ENCODE assay signal across 28 cellular contexts in genomic region chr10:76255241-76255640, GRCh38.
"Had no signal": no experiment of that assay in that cellular context is flagged by ENCODE, and none has a peak within 500 bp of the region (broad histone marks: within the 10 kb centered on the region; RNA-seq: fewer than 3 reads in every experiment).

No MANE protein-coding gene starts in this region.

- DNase-seq: activated CD4-positive, alpha-beta memory T cell treated with anti-CD3 and anti-CD28 coated beads, Interleukin-2, amount 10 ng/mL, durations not matched to agents 7 days and 5 days; activated CD4-positive, alpha-beta T cell treated with anti-CD3 and anti-CD28 coated beads for 36 hours; activated CD4-positive, alpha-beta T cell treated with anti-CD3 and anti-CD28 coated beads, Interleukin-2, amount 50 U/mL, for 1 hour; activated gamma-delta T cell; activated naive CD4-positive, alpha-beta T cell treated with anti-CD3 and anti-CD28 coated beads for 36 hours; activated T-cell treated with anti-CD3 and anti-CD28 coated beads for 4 hours; activated T-cell treated with anti-CD3 and anti-CD28 coated beads, Interleukin-2, amount 50 U/mL, for 48 hours; body of pancreas; central memory CD4-positive, alpha-beta T cell; Kasumi-1; NCI-H1048; NCI-H1417; NCI-H1930; NCI-H2171; NCI-H345; NCI-H510A; NCI-H526 treated with DMSO at 0.1 percent for 48 hours; NK-92 treated with Interleukin-12 subunit alpha and Interleukin-12 subunit beta, amount 100 ng/mL, for 24 hours; Peyer's patch; Right ventricle myocardium superior; SJCRH30; SK-N-SH; T-helper 1 cell; WERI-Rb-1 had no signal

- H3K27ac Mint-ChIP-seq: activated CD4-positive, alpha-beta memory T cell treated with anti-CD3 and anti-CD28 coated beads, Interleukin-2, amount 10 ng/mL, durations not matched to agents 7 days and 5 days; activated CD4-positive, alpha-beta T cell treated with anti-CD3 and anti-CD28 coated beads for 36 hours; activated naive CD4-positive, alpha-beta T cell treated with anti-CD3 and anti-CD28 coated beads for 36 hours; activated naive CD8-positive, alpha-beta T cell; activated T-helper 17 cell treated with anti-CD3 and anti-CD28 coated beads, Interleukin-2, amount 50 U/mL, for 72 hours had no signal

- H3K4me3 ChIP-seq: body of pancreas, Peyer's patch, SJCRH30 had no signal

- H3K4me2 ChIP-seq: SK-N-SH had no signal

- H3K9me3 ChIP-seq: body of pancreas, SJCRH30 had no signal

- H3K4me1 ChIP-seq: Peyer's patch, SJCRH30 had no signal

- H3K9ac ChIP-seq: SK-N-SH had no signal

- H3K27ac ChIP-seq: body of pancreas, Peyer's patch, RWPE1, SJCRH30, WERI-Rb-1 had no signal

- FAIRE-seq: bronchial epithelial cell had no signal

- ATAC-seq: activated CD4-positive, alpha-beta T cell treated with anti-CD3 and anti-CD28 coated beads for 36 hours; activated T-helper 17 cell treated with anti-CD3 and anti-CD28 coated beads, Interleukin-2, amount 50 U/mL, for 72 hours; body of pancreas had no signal

- H3K4me3 Mint-ChIP-seq: activated CD4-positive, alpha-beta memory T cell treated with anti-CD3 and anti-CD28 coated beads, Interleukin-2, amount 10 ng/mL, durations not matched to agents 7 days and 5 days; activated CD4-positive, alpha-beta T cell treated with anti-CD3 and anti-CD28 coated beads for 36 hours; activated naive CD4-positive, alpha-beta T cell treated with anti-CD3 and anti-CD28 coated beads for 36 hours; activated naive CD8-positive, alpha-beta T cell; activated T-helper 17 cell treated with anti-CD3 and anti-CD28 coated beads, Interleukin-2, amount 50 U/mL, for 72 hours had no signal

- H3K27me3 ChIP-seq: body of pancreas, Peyer's patch, SJCRH30 had no signal

- H3K4me1 Mint-ChIP-seq: activated CD4-positive, alpha-beta memory T cell treated with anti-CD3 and anti-CD28 coated beads, Interleukin-2, amount 10 ng/mL, durations not matched to agents 7 days and 5 days; activated CD4-positive, alpha-beta T cell treated with anti-CD3 and anti-CD28 coated beads for 36 hours; activated T-helper 17 cell treated with anti-CD3 and anti-CD28 coated beads, Interleukin-2, amount 50 U/mL, for 72 hours had no signal

- H3K36me3 Mint-ChIP-seq: activated naive CD8-positive, alpha-beta T cell had no signal

- H3K36me3 ChIP-seq: Peyer's patch, SJCRH30, WERI-Rb-1 had no signal

- H3K27me3 Mint-ChIP-seq: activated CD4-positive, alpha-beta memory T cell treated with anti-CD3 and anti-CD28 coated beads, Interleukin-2, amount 10 ng/mL, durations not matched to agents 7 days and 5 days; activated CD4-positive, alpha-beta T cell treated with anti-CD3 and anti-CD28 coated beads for 36 hours; activated naive CD8-positive, alpha-beta T cell; activated T-helper 17 cell treated with anti-CD3 and anti-CD28 coated beads, Interleukin-2, amount 50 U/mL, for 72 hours had no signal
